In genomic region chr16:3625331-3625730, GRCh38 we compare ENCODE assay signal across 27 cellular contexts. TPM values are rescaled to one million over a fixed set of nuclear protein-coding genes. Genes with fewer than 3 reads are reported as not detected.
DNase-seq lines count a peak whose midpoint lies in the region; ATAC-seq and TF ChIP-seq lines count a peak whose summit lies in the region.
"Had no signal": no experiment of that assay in that cellular context is flagged by ENCODE, and none has a peak within 500 bp of the region (broad histone marks: within the 10 kb centered on the region; RNA-seq: fewer than 3 reads in every experiment).

No MANE protein-coding gene starts in this region.

- H2AFZ ChIP-seq in KMS-11 (ENCODE audit: low read depth) = no peak overlapping the region

- TF ChIP-seq CTCF in KMS-11 (conservative IDR thresholded peaks at IDR 0.05; ENCODE audit: low read depth, low read length) (no peak), neutrophil (IDR thresholded peaks at IDR 0.05) (no peak), foreskin fibroblast (IDR thresholded peaks at IDR 0.05; ENCODE audit: low read depth, low read length) (no peak)

- H3K27me3 Mint-ChIP-seq in activated CD8-positive, alpha-beta memory T cell treated with anti-CD3 and anti-CD28 coated beads, Interleukin-2, amount 10 ng/mL, durations not matched to agents 7 days and 5 days = no peaks in the 10 kb centered on the region
- H3K27me3 Mint-ChIP-seq in activated T-helper 17 cell treated with anti-CD3 and anti-CD28 coated beads, Interleukin-2, amount 50 U/mL, for 72 hours = no peaks in the 10 kb centered on the region

- H3K36me3 Mint-ChIP-seq in activated CD8-positive, alpha-beta memory T cell treated with anti-CD3 and anti-CD28 coated beads, Interleukin-2, amount 10 ng/mL, durations not matched to agents 7 days and 5 days = peaks cover 4% of the 10 kb centered on the region
- H3K36me3 Mint-ChIP-seq in activated T-helper 17 cell treated with anti-CD3 and anti-CD28 coated beads, Interleukin-2, amount 50 U/mL, for 72 hours (ENCODE audit: low read depth) = no peaks in the 10 kb centered on the region

- H3K27me3 ChIP-seq in KMS-11 (ENCODE audit: insufficient read depth, low read depth) (no peaks in the 10 kb centered on the region), neutrophil (no peaks in the 10 kb centered on the region)
- H3K27me3 ChIP-seq: breast epithelium, tibial nerve had no signal

- H3K4me3 ChIP-seq in KMS-11 (IDR thresholded peaks at IDR 0.05; ENCODE audit: insufficient read depth, low read depth, low read length) = no peak overlapping the region
- no peak overlapping the region for H3K4me3 ChIP-seq in neutrophil (ENCODE audit: low read depth in 1 of 2, low read length in 1 of 2)
- no peak overlapping the region for H3K4me3 ChIP-seq in foreskin fibroblast (ENCODE audit: low read depth in 1 of 2, low read length in 2 of 2)
- H3K4me3 ChIP-seq: breast epithelium, coronary artery, smooth muscle cell, tibial nerve had no signal

- CTCF ChIA-PET in activated CD8-positive, alpha-beta memory T cell treated with anti-CD3 and anti-CD28 coated beads, Interleukin-2, amount 10 ng/mL, durations not matched to agents 7 days and 5 days (lab: Charles Lee) = no interaction called here

- DNase-seq in activated CD8-positive, alpha-beta memory T cell treated with anti-CD3 and anti-CD28 coated beads, Interleukin-2, amount 10 ng/mL, durations not matched to agents 7 days and 5 days = no peak
- no peak for DNase-seq in activated CD8-positive, alpha-beta memory T cell treated with anti-CD3 and anti-CD28 coated beads, Interleukin-2, amount 50 U/mL, for 4 hours
- DNase-seq in RKO (ENCODE audit: low spot score) (no peak), iPS-NIHi11 (ENCODE audit: low spot score) (no peak), foreskin fibroblast (no peak)
- DNase-seq: activated CD4-positive, CD25-positive, alpha-beta regulatory T cell treated with anti-CD3 and anti-CD28 coated beads, Interleukin-2, amount 50 U/mL, for 72 hours; activated effector memory CD4-positive, alpha-beta T cell treated with anti-CD3 and anti-CD28 coated beads, Interleukin-2, amount 50 U/mL, for 16 hours; amniotic stem cell; H7; NCI-H1048; NCI-H187 treated with DMSO at 0.1 percent for 48 hours; NCI-H748 treated with DMSO at 0.1 percent for 48 hours; nucleus accumbens; OCI-M1; stimulated activated CD4-positive, alpha-beta T cell treated with anti-CD3 and anti-CD28 coated beads, Interleukin-2, amount 100 ng/mL, for 48 hours; stimulated activated naive CD4-positive, alpha-beta T cell treated with Interleukin-2 at 50 U/mL for 16 hours had no signal

- H3K27ac ChIP-seq in KMS-11 = peak overlapping the region; percentile 91; the same call in 1 of the 2 replicates
- peak overlapping the region; percentile 58 for H3K27ac ChIP-seq in neutrophil
- H3K27ac ChIP-seq: breast epithelium, coronary artery, tibial nerve had no signal

- ATAC-seq in activated CD8-positive, alpha-beta memory T cell treated with anti-CD3 and anti-CD28 coated beads, Interleukin-2, amount 10 ng/mL, durations not matched to agents 7 days and 5 days = no peak
- no peak for ATAC-seq in activated T-helper 17 cell treated with anti-CD3 and anti-CD28 coated beads, Interleukin-2, amount 50 U/mL, for 72 hours (replicated peaks)
- ATAC-seq: Right ventricle myocardium inferior had no signal

- no peaks in the 10 kb centered on the region for H3K36me3 ChIP-seq in KMS-11 (ENCODE audit: insufficient read depth)
- H3K36me3 ChIP-seq in neutrophil = no peaks in the 10 kb centered on the region
- H3K36me3 ChIP-seq: breast epithelium, tibial nerve had no signal

- H3K4me2 ChIP-seq in KMS-11 = peak overlapping the region; percentile 88
- H3K4me2 ChIP-seq: smooth muscle cell had no signal

- no peak overlapping the region; the same call in 1 of the 2 replicates for H3K9ac ChIP-seq in KMS-11

- H3K9me3 ChIP-seq in neutrophil = no peaks in the 10 kb centered on the region
- H3K9me3 ChIP-seq: breast epithelium, tibial nerve had no signal

- H3K79me2 ChIP-seq in KMS-11 (ENCODE audit: insufficient read depth, low read depth) = peaks cover 29% of the 10 kb centered on the region

- no peaks in the 10 kb centered on the region for H3K9me3 Mint-ChIP-seq in activated CD8-positive, alpha-beta memory T cell treated with anti-CD3 and anti-CD28 coated beads, Interleukin-2, amount 10 ng/mL, durations not matched to agents 7 days and 5 days (ENCODE audit: low read depth)
- H3K9me3 Mint-ChIP-seq in activated T-helper 17 cell treated with anti-CD3 and anti-CD28 coated beads, Interleukin-2, amount 50 U/mL, for 72 hours = no peaks in the 10 kb centered on the region

- peaks cover 38% of the 10 kb centered on the region for H3K4me1 Mint-ChIP-seq in activated CD8-positive, alpha-beta memory T cell treated with anti-CD3 and anti-CD28 coated beads, Interleukin-2, amount 10 ng/mL, durations not matched to agents 7 days and 5 days
- H3K4me1 Mint-ChIP-seq in activated T-helper 17 cell treated with anti-CD3 and anti-CD28 coated beads, Interleukin-2, amount 50 U/mL, for 72 hours = peaks cover 12% of the 10 kb centered on the region

- H3K4me3 Mint-ChIP-seq in activated CD8-positive, alpha-beta memory T cell treated with anti-CD3 and anti-CD28 coated beads, Interleukin-2, amount 10 ng/mL, durations not matched to agents 7 days and 5 days = no peak overlapping the region
- peak overlapping the region; percentile 57 for H3K4me3 Mint-ChIP-seq in activated T-helper 17 cell treated with anti-CD3 and anti-CD28 coated beads, Interleukin-2, amount 50 U/mL, for 72 hours

- H3K4me1 ChIP-seq in KMS-11 (ENCODE audit: low read depth, poor library complexity, severe bottlenecking) = peaks cover 77% of the 10 kb centered on the region
- H3K4me1 ChIP-seq in neutrophil (ENCODE audit: control insufficient read depth in 1 of 2, insufficient read depth in 1 of 2, low read depth in 1 of 2, low read length in 1 of 2) = peaks cover 55 to 58% of the 10 kb centered on the region in 2 experiments
- H3K4me1 ChIP-seq: breast epithelium, tibial nerve had no signal

- peak overlapping the region; percentile 92 for H3K27ac Mint-ChIP-seq in activated CD8-positive, alpha-beta memory T cell treated with anti-CD3 and anti-CD28 coated beads, Interleukin-2, amount 10 ng/mL, durations not matched to agents 7 days and 5 days
- H3K27ac Mint-ChIP-seq in activated T-helper 17 cell treated with anti-CD3 and anti-CD28 coated beads, Interleukin-2, amount 50 U/mL, for 72 hours = peak overlapping the region; percentile 87

- no peaks in the 10 kb centered on the region for H4K20me1 ChIP-seq in KMS-11 (ENCODE audit: insufficient read depth)

RNA-seq across cellular contexts. Expression of gene SLX4, which starts 13.9 kb away (rescaled TPM):
- total RNA-seq in activated CD8-positive, alpha-beta memory T cell treated with anti-CD3 and anti-CD28 coated beads, Interleukin-2, amount 10 ng/mL, durations not matched to agents 7 days and 5 days = 10 to 100 TPM; 19.0 to 24.6 TPM
- 10 to 100 TPM; 10.8 to 14.5 TPM for total RNA-seq in activated T-helper 17 cell treated with anti-CD3 and anti-CD28 coated beads, Interleukin-2, amount 50 U/mL, for 72 hours

RNA-seq across cellular contexts. Expression of gene DNASE1, which starts 29.2 kb away (rescaled TPM):
- 10 to 100 TPM; 33.8 to 53.4 TPM for total RNA-seq in activated CD8-positive, alpha-beta memory T cell treated with anti-CD3 and anti-CD28 coated beads, Interleukin-2, amount 10 ng/mL, durations not matched to agents 7 days and 5 days
- total RNA-seq in activated T-helper 17 cell treated with anti-CD3 and anti-CD28 coated beads, Interleukin-2, amount 50 U/mL, for 72 hours = 10 to 100 TPM; 14.8 to 22.0 TPM

RNA-seq across cellular contexts. Expression of gene NLRC3, which starts 48.1 kb away (rescaled TPM):
- total RNA-seq in activated CD8-positive, alpha-beta memory T cell treated with anti-CD3 and anti-CD28 coated beads, Interleukin-2, amount 10 ng/mL, durations not matched to agents 7 days and 5 days = 100 to 1,000 TPM in 1 of 2 experiments, 10 to 100 TPM in 1; 77.2 to 116 TPM
- 10 to 100 TPM; 36.8 to 49.1 TPM for total RNA-seq in activated T-helper 17 cell treated with anti-CD3 and anti-CD28 coated beads, Interleukin-2, amount 50 U/mL, for 72 hours
- total RNA-seq: G401, HT-29, LHCN-M2, smooth muscle cell had no signal
